ENCODE assay signal across 16 cellular contexts in the genomic region with DNA sequence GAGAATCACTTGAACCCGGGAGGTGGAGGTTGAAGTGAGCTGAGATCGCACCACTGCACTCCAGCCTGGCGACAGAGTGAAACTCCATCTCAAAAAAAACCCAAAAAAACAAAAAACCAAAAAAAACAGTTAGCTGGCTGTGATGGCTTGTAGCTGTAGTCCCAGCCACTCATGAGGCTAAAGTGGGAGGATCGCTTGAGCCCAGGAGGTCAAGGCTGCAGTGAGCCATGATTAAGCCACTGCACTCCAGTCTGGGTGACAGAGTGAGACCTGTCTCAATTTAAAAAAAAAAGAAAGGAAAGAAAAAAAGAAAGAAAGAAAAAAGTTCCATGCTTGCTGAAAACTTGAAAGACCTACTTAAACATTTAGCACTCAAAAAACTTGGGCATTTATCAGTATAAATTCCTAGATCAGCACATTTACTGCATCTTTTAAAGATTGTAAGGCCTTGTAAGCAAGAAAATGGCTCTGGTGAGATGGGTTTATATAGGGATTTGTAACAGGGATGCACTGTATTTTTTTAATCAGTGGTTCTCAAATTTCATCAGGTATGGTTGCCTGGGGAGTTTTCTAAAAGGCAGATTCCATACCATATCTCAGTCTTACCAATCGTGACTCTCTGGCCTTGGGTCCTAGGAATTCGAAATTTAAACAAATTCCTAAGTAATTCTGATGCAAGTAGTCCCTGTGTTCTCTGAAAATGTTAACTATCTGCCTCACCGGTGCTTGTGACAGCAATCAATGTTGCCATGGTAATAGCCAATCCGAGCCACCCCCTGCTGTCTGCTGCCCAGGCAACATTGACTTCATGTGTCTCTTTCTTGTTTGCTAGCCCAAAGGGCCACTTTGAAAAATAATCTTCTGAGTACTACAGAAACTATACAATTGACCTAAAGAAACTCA. TPM values are rescaled to one million over a fixed set of nuclear protein-coding genes. Genes with fewer than 3 reads are reported as not detected.
DNase-seq lines count a peak whose midpoint lies in the region; ATAC-seq and TF ChIP-seq lines count a peak whose summit lies in the region.
"Had no signal": no experiment of that assay in that cellular context is flagged by ENCODE, and none has a peak within 500 bp of the region (broad histone marks: within the 10 kb centered on the region; RNA-seq: fewer than 3 reads in every experiment).

No MANE protein-coding gene starts in this region.

- H3K36me3 ChIP-seq in GM23338 (ENCODE audit: insufficient read depth): no peaks in the 10 kb centered on the region
- no peaks in the 10 kb centered on the region for H3K36me3 ChIP-seq in neural cell (ENCODE audit: insufficient read depth, low read length)
- no peaks in the 10 kb centered on the region for H3K36me3 ChIP-seq in uterus
- H3K36me3 ChIP-seq: prostate gland, transverse colon had no signal

- peaks cover 22% of the 10 kb centered on the region for H3K4me1 ChIP-seq in GM23338 (ENCODE audit: insufficient read depth)
- no peaks in the 10 kb centered on the region for H3K4me1 ChIP-seq in uterus
- H3K4me1 ChIP-seq: prostate gland, transverse colon had no signal

- H3K27ac ChIP-seq in GM23338 (ENCODE audit: low read depth) (peak overlapping the region; percentile 97), neural cell (ENCODE audit: low read length) (peak overlapping the region; percentile 84), uterus (no peak overlapping the region)
- H3K27ac ChIP-seq: C4-2B, prostate gland, transverse colon had no signal

- DNase-seq in GM23338 (ENCODE audit: low spot score): peak; percentile 95
- peak; percentile 56 for DNase-seq in NCI-H2227 (lab: John Stamatoyannopoulos, UW; ENCODE audit: unreplicated experiment)
- no peak for DNase-seq in endothelial cell (ENCODE audit: low spot score)
- DNase-seq in uterus: no peak
- DNase-seq in NCI-H2029 (lab: John Stamatoyannopoulos, UW): no peak
- DNase-seq: activated CD4-positive, alpha-beta memory T cell treated with anti-CD3 and anti-CD28 coated beads, Interleukin-2, amount 10 ng/mL, durations not matched to agents 7 days and 5 days; dermis blood vessel endothelial cell; EL; islet precursor cell; transverse colon had no signal

- peak; percentile 54 for TF ChIP-seq EP300 in neural cell (conservative IDR thresholded peaks at IDR 0.05; ENCODE audit: poor library complexity, severe bottlenecking)

- H3K36me3 Mint-ChIP-seq in GM23338 (ENCODE audit: low read depth) (peaks cover 22% of the 10 kb centered on the region), endothelial cell (ENCODE audit: low read depth, unreplicated experiment) (no peaks in the 10 kb centered on the region)

- H3K4me3 ChIP-seq in GM23338 (no peak overlapping the region), neural cell (ENCODE audit: low read length) (peak overlapping the region; percentile 46), uterus (no peak overlapping the region)
- H3K4me3 ChIP-seq: prostate gland, transverse colon had no signal

- H3K4me3 Mint-ChIP-seq in GM23338: peak overlapping the region; percentile 40; the same call in 2 of the 3 replicates
- no peak overlapping the region for H3K4me3 Mint-ChIP-seq in endothelial cell (ENCODE audit: unreplicated experiment)
- H3K4me3 Mint-ChIP-seq: activated CD4-positive, alpha-beta memory T cell treated with anti-CD3 and anti-CD28 coated beads, Interleukin-2, amount 10 ng/mL, durations not matched to agents 7 days and 5 days; activated T-helper 1 cell treated with anti-CD3 and anti-CD28 coated beads, Interleukin-12 subunit alpha, Interleukin-12 subunit beta, Interleukin-2, Interleukin-4 antibody, amounts not matched to agents 30 ng/mL and 10 ng/mL and 1 ng/mL, durations not matched to agents 14 hours and 24 hours and 36 hours had no signal

- H3K79me2 ChIP-seq in GM23338 (replicated peaks; ENCODE audit: insufficient read depth) (no peaks in the 10 kb centered on the region), neural cell (replicated peaks; ENCODE audit: insufficient read depth, low read length) (no peaks in the 10 kb centered on the region)

- H3K9ac ChIP-seq in neural cell (ENCODE audit: low read length): peak overlapping the region; percentile 48

- ATAC-seq in GM23338 (peak; percentile 90), GM18520 (IDR thresholded peaks at IDR 0.05; ENCODE audit: unreplicated experiment) (no peak), GM18502 (IDR thresholded peaks at IDR 0.05; ENCODE audit: poor library complexity, unreplicated experiment) (no peak)

- peaks cover 6% of the 10 kb centered on the region for H3K27me3 Mint-ChIP-seq in GM23338 (ENCODE audit: insufficient read depth, low read depth, poor library complexity)
- peaks cover 4% of the 10 kb centered on the region for H3K27me3 Mint-ChIP-seq in endothelial cell (ENCODE audit: unreplicated experiment)

- peaks cover 39% of the 10 kb centered on the region for H3K4me1 Mint-ChIP-seq in GM23338
- H3K4me1 Mint-ChIP-seq in endothelial cell (ENCODE audit: unreplicated experiment): no peaks in the 10 kb centered on the region
- H3K4me1 Mint-ChIP-seq: activated CD4-positive, alpha-beta memory T cell treated with anti-CD3 and anti-CD28 coated beads, Interleukin-2, amount 10 ng/mL, durations not matched to agents 7 days and 5 days had no signal

- H3K9me3 ChIP-seq in neural cell (ENCODE audit: low read length) (no peaks in the 10 kb centered on the region), uterus (no peaks in the 10 kb centered on the region)
- H3K9me3 ChIP-seq: prostate gland had no signal

- H3K9me2 ChIP-seq in GM23338 (ENCODE audit: insufficient read depth): no peaks in the 10 kb centered on the region
- no peaks in the 10 kb centered on the region for H3K9me2 ChIP-seq in neural cell (ENCODE audit: insufficient read depth, low read length)

- H2AFZ ChIP-seq in GM23338: no peak overlapping the region
- no peak overlapping the region for H2AFZ ChIP-seq in neural cell (ENCODE audit: low read depth, low read length)

- H3K9me3 Mint-ChIP-seq in GM23338 (peaks cover 19% of the 10 kb centered on the region), endothelial cell (ENCODE audit: unreplicated experiment) (no peaks in the 10 kb centered on the region)
- H3K9me3 Mint-ChIP-seq: activated CD4-positive, alpha-beta memory T cell treated with anti-CD3 and anti-CD28 coated beads, Interleukin-2, amount 10 ng/mL, durations not matched to agents 7 days and 5 days; activated T-helper 1 cell treated with anti-CD3 and anti-CD28 coated beads, Interleukin-12 subunit alpha, Interleukin-12 subunit beta, Interleukin-2, Interleukin-4 antibody, amounts not matched to agents 30 ng/mL and 10 ng/mL and 1 ng/mL, durations not matched to agents 14 hours and 24 hours and 36 hours had no signal

- intact Hi-C loops in uterus (cut with DNase I; ENCODE audit: low total_unique reads): no loop called here

- H3F3A ChIP-seq in GM23338 (replicated peaks; ENCODE audit: low read depth): no peaks in the 10 kb centered on the region
- no peaks in the 10 kb centered on the region for H3F3A ChIP-seq in neural cell (ENCODE audit: insufficient read depth, low read length, poor library complexity, severe bottlenecking)

- H3K27me3 ChIP-seq in GM23338 (ENCODE audit: insufficient read depth) (no peaks in the 10 kb centered on the region), neural cell (ENCODE audit: insufficient read depth, low read depth, low read length) (no peaks in the 10 kb centered on the region), uterus (no peaks in the 10 kb centered on the region)
- H3K27me3 ChIP-seq: transverse colon had no signal

- H3K27ac Mint-ChIP-seq in GM23338 (peak overlapping the region; percentile 96), endothelial cell (ENCODE audit: unreplicated experiment) (peak overlapping the region; percentile 54)
- H3K27ac Mint-ChIP-seq: activated CD4-positive, alpha-beta memory T cell treated with anti-CD3 and anti-CD28 coated beads, Interleukin-2, amount 10 ng/mL, durations not matched to agents 7 days and 5 days; activated T-helper 1 cell treated with anti-CD3 and anti-CD28 coated beads, Interleukin-12 subunit alpha, Interleukin-12 subunit beta, Interleukin-2, Interleukin-4 antibody, amounts not matched to agents 30 ng/mL and 10 ng/mL and 1 ng/mL, durations not matched to agents 14 hours and 24 hours and 36 hours had no signal

- TF ChIP-seq RAD21 in neural cell (conservative IDR thresholded peaks at IDR 0.05): no peak

- H3K4me2 ChIP-seq in GM23338: peak overlapping the region; percentile 21
- peak overlapping the region; percentile 41 for H3K4me2 ChIP-seq in neural cell (ENCODE audit: low read length)

- H4K20me1 ChIP-seq in GM23338 (replicated peaks; ENCODE audit: insufficient read depth) (no peaks in the 10 kb centered on the region), neural cell (ENCODE audit: insufficient read depth) (no peaks in the 10 kb centered on the region)

- no peak for TF ChIP-seq POLR2A in uterus (IDR thresholded peaks at IDR 0.05)

- no peak for TF ChIP-seq CTCF in GM23338 (conservative IDR thresholded peaks at IDR 0.05; ENCODE audit: low read depth in 2 of 2)
- no peak for TF ChIP-seq CTCF in endothelial cell (IDR thresholded peaks at IDR 0.05; ENCODE audit: unreplicated experiment)
- no peak for TF ChIP-seq CTCF in neural cell (IDR thresholded peaks at IDR 0.05; ENCODE audit: poor library complexity, severe bottlenecking)
- TF ChIP-seq CTCF in uterus (IDR thresholded peaks at IDR 0.05): no peak

TF ChIP-seq in GM23338, 12 proteins besides CTCF, POLR2A, EP300 and RAD21 (continues in another document):
- TF ChIP-seq NANOG (IDR thresholded peaks at IDR 0.05; ENCODE audit: borderline replicate concordance): peak; percentile 88

TF ChIP-seq in neural cell, 6 proteins besides CTCF, POLR2A, EP300 and RAD21 (continues in another document):
- peak; percentile 23 for TF ChIP-seq MXI1 (conservative IDR thresholded peaks at IDR 0.05; ENCODE audit: poor library complexity, severe bottlenecking)

RNA-seq across cellular contexts. Expression of a gene that starts 11.5 kb away (rescaled TPM):
- 85.4 and 107 TPM in 2 replicates for total RNA-seq in GM23338 (2014; rRNA removed; shearing (Covaris generic))
- polyA plus RNA-seq in GM23338 (2016; fragmentation: Nextera tagmentation; extraction: Ambion mirVana) (27.1 and 33.9 TPM in 2 replicates), neural cell (187 and 190 TPM in 2 replicates)
- total RNA-seq in endothelial cell (ENCODE audit: unreplicated experiment) (88.2 TPM), uterus (100 to 1,000 TPM in 2 of 4 donors, 10 to 100 TPM in 2; 12.3 to 134 (median 99.4) TPM)
- 192 and 204 TPM in 2 replicates for polyA minus RNA-seq in neural cell

RNA-seq across cellular contexts. Expression of a gene that starts 41.1 kb away (rescaled TPM):
- total RNA-seq in GM23338 (2014; rRNA removed; shearing (Covaris generic)): not detected in 2 replicates
- polyA plus RNA-seq in GM23338 (2016; fragmentation: Nextera tagmentation; extraction: Ambion mirVana) (0.21 TPM in 1 of 2 replicates, not detected in the other), neural cell (not detected in 2 replicates)
- total RNA-seq in endothelial cell (ENCODE audit: unreplicated experiment) (not detected), uterus (under 1 TPM in 2 of 4 donors, not detected in 2; 0.26 to 0.35 TPM)
- not detected in 2 replicates for polyA minus RNA-seq in neural cell
- total RNA-seq: activated T-helper 1 cell treated with anti-CD3 and anti-CD28 coated beads, Interleukin-12 subunit alpha, Interleukin-12 subunit beta, Interleukin-2, Interleukin-4 antibody, amounts not matched to agents 30 ng/mL and 10 ng/mL and 1 ng/mL, durations not matched to agents 14 hours and 24 hours and 36 hours; prostate gland; transverse colon had no signal

Comparison
In these comparisons a context has a peak if more than half of its experiments do, and no peak if none do; other contexts are left out.
1. DNase-seq: peak in GM23338 (single experiment) and NCI-H2227 (single experiment); none in endothelial cell (single experiment), uterus (0 of 2) and NCI-H2029 (single experiment).
2. H3K27ac ChIP-seq: peak in GM23338 (single experiment) and neural cell (single experiment); none in uterus (0 of 2).